9 cellular contexts compared by ENCODE assay signal in the genomic region with DNA sequence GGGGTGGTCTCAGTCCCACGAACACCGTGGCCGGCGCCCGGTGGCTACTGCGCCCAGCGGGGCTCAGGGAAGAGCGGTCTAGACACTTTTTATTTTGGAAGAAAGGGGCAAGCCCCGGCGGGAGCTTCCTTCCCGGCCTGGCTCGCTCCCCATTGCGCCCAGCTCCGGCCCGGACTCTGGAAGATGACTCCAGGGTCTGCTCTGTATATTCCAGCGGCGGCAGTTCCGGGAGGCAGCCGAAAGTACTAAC.
DNase-seq lines count a peak whose midpoint lies in the region; ATAC-seq and TF ChIP-seq lines count a peak whose summit lies in the region.
"Had no signal": no experiment of that assay in that cellular context is flagged by ENCODE, and none has a peak within 500 bp of the region (broad histone marks: within the 10 kb centered on the region; RNA-seq: fewer than 3 reads in every experiment).

No MANE protein-coding gene starts in this region.

- H3K9me3 Mint-ChIP-seq in activated CD4-positive, alpha-beta memory T cell treated with anti-CD3 and anti-CD28 coated beads for 36 hours, result no peaks in the 10 kb centered on the region
- peaks cover 19% of the 10 kb centered on the region for H3K9me3 Mint-ChIP-seq in glutamatergic neuron (ENCODE audit: unreplicated experiment)

- no peak for TF ChIP-seq CTCF in glutamatergic neuron (IDR thresholded peaks at IDR 0.05; ENCODE audit: partially characterized antibody, unreplicated experiment)
- no peak for TF ChIP-seq CTCF in psoas muscle (IDR thresholded peaks at IDR 0.05)

- 0 to 1% (median 0%) methylated on average over 19 of the region's 19 CpGs for WGBS in psoas muscle, 3 donors

- DNase-seq in H7, result no peak
- no peak for DNase-seq in activated CD4-positive, alpha-beta memory T cell treated with anti-CD3 and anti-CD28 coated beads for 36 hours
- DNase-seq in glutamatergic neuron, result no peak
- no peak for DNase-seq in psoas muscle
- no peak for DNase-seq in CD1c-positive myeloid dendritic cell (ENCODE audit: extremely low spot score)
- no peak for DNase-seq in NAMALWA (ENCODE audit: low spot score)
- no peak for DNase-seq in stimulated activated CD8-positive, alpha-beta memory T cell treated with anti-CD3 and anti-CD28 coated beads, Interleukin-4, amount 100 ng/mL, for 48 hours
- DNase-seq: NK-92 treated with Interleukin-12 subunit alpha and Interleukin-12 subunit beta, amount 100 ng/mL, for 24 hours had no signal

- H3K36me3 ChIP-seq in H7 (replicated peaks; ENCODE audit: control insufficient read depth, insufficient read depth, low read length) (no peaks in the 10 kb centered on the region), psoas muscle (ENCODE audit: insufficient read depth in 1 of 2, low read depth in 1 of 2) (no peaks in the 10 kb centered on the region)

- intact Hi-C loops in activated CD4-positive, alpha-beta memory T cell treated with anti-CD3 and anti-CD28 coated beads for 36 hours (cut with micrococcal nuclease), result loop anchor here (1.0 to 2.0 kb wide), 5 partner anchors 10 to 289 kb away; a partner anchor contains a TSS
- intact Hi-C loops in psoas muscle (cut with DNase I), result no loop called here

- H3K27me3 ChIP-seq in H7 (ENCODE audit: control insufficient read depth, insufficient read depth, low read length) (peaks cover 47% of the 10 kb centered on the region), psoas muscle (ENCODE audit: insufficient read depth in 3 of 3, low read length in 2 of 3) (peaks cover 0 to 56% (median 3%) of the 10 kb centered on the region in 3 donors)

- POLR2A ChIA-PET in activated CD4-positive, alpha-beta memory T cell treated with anti-CD3 and anti-CD28 coated beads for 36 hours (lab: Charles Lee), result interaction anchor here (1.3 to 1.6 kb wide), 3 partner anchors 11 to 56 kb away, joined by 3 to 4 read pairs (median 4); no protein-coding TSS in a partner anchor

- CTCF ChIA-PET in activated CD4-positive, alpha-beta memory T cell treated with anti-CD3 and anti-CD28 coated beads for 36 hours (lab: Charles Lee), result interaction anchor here (1.1 to 3.3 kb wide), 3 partner anchors 16 to 288 kb away, joined by 3 to 24 read pairs (median 5); no protein-coding TSS in a partner anchor

- H3K4me1 Mint-ChIP-seq in activated CD4-positive, alpha-beta memory T cell treated with anti-CD3 and anti-CD28 coated beads for 36 hours (ENCODE audit: low read depth), result peaks cover 31% of the 10 kb centered on the region
- H3K4me1 Mint-ChIP-seq in glutamatergic neuron (ENCODE audit: low read depth, unreplicated experiment), result peaks cover 11% of the 10 kb centered on the region

- H3K36me3 Mint-ChIP-seq in activated CD4-positive, alpha-beta memory T cell treated with anti-CD3 and anti-CD28 coated beads for 36 hours, result no peaks in the 10 kb centered on the region
- no peaks in the 10 kb centered on the region for H3K36me3 Mint-ChIP-seq in glutamatergic neuron (ENCODE audit: unreplicated experiment)

- peak overlapping the region; percentile 82 for H3K4me3 Mint-ChIP-seq in activated CD4-positive, alpha-beta memory T cell treated with anti-CD3 and anti-CD28 coated beads for 36 hours
- peak overlapping the region; percentile 84 for H3K4me3 Mint-ChIP-seq in glutamatergic neuron (ENCODE audit: unreplicated experiment)

- H3K27ac Mint-ChIP-seq in activated CD4-positive, alpha-beta memory T cell treated with anti-CD3 and anti-CD28 coated beads for 36 hours, result no peak overlapping the region
- no peak overlapping the region for H3K27ac Mint-ChIP-seq in glutamatergic neuron (ENCODE audit: unreplicated experiment)

- H3K27me3 Mint-ChIP-seq in activated CD4-positive, alpha-beta memory T cell treated with anti-CD3 and anti-CD28 coated beads for 36 hours, result peaks cover 8% of the 10 kb centered on the region
- H3K27me3 Mint-ChIP-seq in glutamatergic neuron (ENCODE audit: unreplicated experiment), result peaks cover 26% of the 10 kb centered on the region

- H3K27ac ChIP-seq in psoas muscle, result no peak overlapping the region

- peak in 3 of 4 donors; percentile 13 to 43 (median 15) for ATAC-seq in psoas muscle
- no peak for ATAC-seq in HG02759 (IDR thresholded peaks at IDR 0.05; ENCODE audit: unreplicated experiment)

- H3K4me3 ChIP-seq in H7 (ENCODE audit: insufficient read depth, low read depth, low read length) (peak overlapping the region; percentile 66), psoas muscle (peak overlapping the region; percentile 57)

- H3K9me3 ChIP-seq in psoas muscle, result no peaks in the 10 kb centered on the region

- H3K4me1 ChIP-seq in psoas muscle, result peaks cover 11% of the 10 kb centered on the region
